ENCODE assay signal across 16 cellular contexts in genomic region chr14:75491376-75491978, GRCh38. TPM values are rescaled to one million over a fixed set of nuclear protein-coding genes. Genes with fewer than 3 reads are reported as not detected.
DNase-seq lines count a peak whose midpoint lies in the region; ATAC-seq and TF ChIP-seq lines count a peak whose summit lies in the region.
"Had no signal": no experiment of that assay in that cellular context is flagged by ENCODE, and none has a peak within 500 bp of the region (broad histone marks: within the 10 kb centered on the region; RNA-seq: fewer than 3 reads in every experiment).

No MANE protein-coding gene starts in this region.

- TF ChIP-seq POLR2A in GM18505 (IDR thresholded peaks at IDR 0.05; ENCODE audit: borderline replicate concordance, extremely low read depth, insufficient read depth, insufficient read length), result no peak

- peaks cover 19% of the 10 kb centered on the region for H3K27me3 Mint-ChIP-seq in osteocyte (ENCODE audit: unreplicated experiment)
- H3K27me3 Mint-ChIP-seq in stimulated activated naive CD8-positive, alpha-beta T cell treated with anti-CD3 and anti-CD28 coated beads, Interleukin-15, amount 100 ng/mL, for 72 hours, result peaks cover 7% of the 10 kb centered on the region
- H3K27me3 Mint-ChIP-seq: CD4-positive, CD25-positive, alpha-beta regulatory T cell had no signal

- H3K36me3 Mint-ChIP-seq in osteocyte (ENCODE audit: unreplicated experiment), result no peaks in the 10 kb centered on the region
- H3K36me3 Mint-ChIP-seq: CD4-positive, CD25-positive, alpha-beta regulatory T cell had no signal

- TF ChIP-seq CTCF in OCI-LY3 (IDR thresholded peaks at IDR 0.05; ENCODE audit: low read depth, low read length) (no peak), coronary artery (IDR thresholded peaks at IDR 0.05) (no peak), osteocyte (IDR thresholded peaks at IDR 0.05) (no peak)

- H3K27ac ChIP-seq in OCI-LY3 (ENCODE audit: low read length), result peak overlapping the region; percentile 99
- no peak overlapping the region for H3K27ac ChIP-seq in coronary artery
- H3K27ac ChIP-seq: BLaER1 treated with 17β-estradiol and CSF1 and Interleukin-3, amounts not matched to agents 10 nM and 100 nM had no signal

- no peak overlapping the region for H3K4me3 Mint-ChIP-seq in osteocyte (ENCODE audit: unreplicated experiment)
- H3K4me3 Mint-ChIP-seq in stimulated activated naive CD8-positive, alpha-beta T cell treated with anti-CD3 and anti-CD28 coated beads, Interleukin-15, amount 100 ng/mL, for 72 hours, result no peak overlapping the region

- H3K27me3 ChIP-seq in OCI-LY3 (ENCODE audit: low read depth, low read length), result no peaks in the 10 kb centered on the region
- H3K27me3 ChIP-seq: BLaER1 treated with 17β-estradiol and CSF1 and Interleukin-3, amounts not matched to agents 10 nM and 100 nM had no signal

- peak overlapping the region; percentile 73 for H3K4me2 ChIP-seq in OCI-LY3 (ENCODE audit: low read length)
- H3K4me2 ChIP-seq: BLaER1 treated with 17β-estradiol and CSF1 and Interleukin-3, amounts not matched to agents 10 nM and 100 nM had no signal

- H3K9me3 ChIP-seq in OCI-LY3 (ENCODE audit: insufficient read depth, low read length), result no peaks in the 10 kb centered on the region
- H3K9me3 ChIP-seq: BLaER1 treated with 17β-estradiol and CSF1 and Interleukin-3, amounts not matched to agents 10 nM and 100 nM; HAP-1 had no signal

- H3K79me2 ChIP-seq in OCI-LY3 (ENCODE audit: low read length), result peaks cover 17% of the 10 kb centered on the region

- H3K27ac Mint-ChIP-seq in osteocyte (ENCODE audit: unreplicated experiment), result no peak overlapping the region
- H3K27ac Mint-ChIP-seq in stimulated activated naive CD8-positive, alpha-beta T cell treated with anti-CD3 and anti-CD28 coated beads, Interleukin-15, amount 100 ng/mL, for 72 hours, result no peak overlapping the region

- H3K4me3 ChIP-seq in OCI-LY3 (ENCODE audit: low read length) (peak overlapping the region; percentile 51), coronary artery (no peak overlapping the region)
- H3K4me3 ChIP-seq: BLaER1 treated with 17β-estradiol and CSF1 and Interleukin-3, amounts not matched to agents 10 nM and 100 nM; HAP-1 had no signal

- H4K20me1 ChIP-seq in OCI-LY3 (ENCODE audit: insufficient read depth, low read length), result no peaks in the 10 kb centered on the region
- H4K20me1 ChIP-seq: BLaER1 treated with 17β-estradiol and CSF1 and Interleukin-3, amounts not matched to agents 10 nM and 100 nM had no signal

- peak; percentile 23 for DNase-seq in activated CD4-positive, CD25-positive, alpha-beta regulatory T cell treated with anti-CD3 and anti-CD28 coated beads, Interleukin-2, amount 50 U/mL, for 72 hours
- DNase-seq in coronary artery (ENCODE audit: low spot score) (peak; percentile 63), osteocyte (ENCODE audit: extremely low spot score, unreplicated experiment) (peak; percentile 53)
- no peak for DNase-seq in stimulated activated naive CD8-positive, alpha-beta T cell treated with anti-CD3 and anti-CD28 coated beads, Interleukin-15, amount 100 ng/mL, for 72 hours
- DNase-seq: ACHN; CD4-positive, CD25-positive, alpha-beta regulatory T cell; DMS53; GF-D8 had no signal

- peaks cover 4% of the 10 kb centered on the region for H3K4me1 Mint-ChIP-seq in osteocyte (ENCODE audit: unreplicated experiment)
- peaks cover 78% of the 10 kb centered on the region for H3K4me1 Mint-ChIP-seq in stimulated activated naive CD8-positive, alpha-beta T cell treated with anti-CD3 and anti-CD28 coated beads, Interleukin-15, amount 100 ng/mL, for 72 hours

- H2AFZ ChIP-seq in OCI-LY3 (ENCODE audit: low read depth, low read length), result no peak overlapping the region

- H3K9me3 Mint-ChIP-seq in osteocyte (ENCODE audit: unreplicated experiment), result no peaks in the 10 kb centered on the region
- no peaks in the 10 kb centered on the region for H3K9me3 Mint-ChIP-seq in stimulated activated naive CD8-positive, alpha-beta T cell treated with anti-CD3 and anti-CD28 coated beads, Interleukin-15, amount 100 ng/mL, for 72 hours
- H3K9me3 Mint-ChIP-seq: CD4-positive, CD25-positive, alpha-beta regulatory T cell had no signal

- ATAC-seq in activated CD4-positive, CD25-positive, alpha-beta regulatory T cell treated with anti-CD3 and anti-CD28 coated beads, Interleukin-2, amount 50 U/mL, for 24 hours, result no peak
- ATAC-seq in GM19023 (IDR thresholded peaks at IDR 0.05; ENCODE audit: unreplicated experiment), result no peak
- ATAC-seq in stimulated activated naive CD8-positive, alpha-beta T cell treated with anti-CD3 and anti-CD28 coated beads, Interleukin-15, amount 100 ng/mL, for 72 hours, result no peak
- no peak for ATAC-seq in GM18505 (IDR thresholded peaks at IDR 0.05; ENCODE audit: unreplicated experiment)

- H3K36me3 ChIP-seq in OCI-LY3 (replicated peaks; ENCODE audit: low read depth, low read length), result no peaks in the 10 kb centered on the region
- H3K36me3 ChIP-seq: BLaER1 treated with 17β-estradiol and CSF1 and Interleukin-3, amounts not matched to agents 10 nM and 100 nM; HAP-1 had no signal

- peak overlapping the region; percentile 96 for H3K9ac ChIP-seq in OCI-LY3 (ENCODE audit: low read length)
- H3K9ac ChIP-seq: BLaER1 treated with 17β-estradiol and CSF1 and Interleukin-3, amounts not matched to agents 10 nM and 100 nM had no signal

- H3K4me1 ChIP-seq in OCI-LY3 (ENCODE audit: low read length), result peaks cover 94% of the 10 kb centered on the region
- H3K4me1 ChIP-seq: HAP-1 had no signal

RNA-seq across cellular contexts. Expression of gene BATF, which starts 30.8 kb away (rescaled TPM):
- not detected in 2 replicates for total RNA-seq in osteocyte
- total RNA-seq: A172, H1 had no signal

Comparison
In these comparisons a context has a peak if more than half of its experiments do, and no peak if none do; other contexts are left out.
1. DNase-seq: peak in activated CD4-positive, CD25-positive, alpha-beta regulatory T cell treated with anti-CD3 and anti-CD28 coated beads, Interleukin-2, amount 50 U/mL, for 72 hours (single experiment), coronary artery (single experiment) and osteocyte (single experiment); none in stimulated activated naive CD8-positive, alpha-beta T cell treated with anti-CD3 and anti-CD28 coated beads, Interleukin-15, amount 100 ng/mL, for 72 hours (0 of 2).